In genomic region chr2:130391058-130391871, GRCh38 we compare ENCODE assay signal across 8 cellular contexts. TPM values are rescaled to one million over a fixed set of nuclear protein-coding genes. Genes with fewer than 3 reads are reported as not detected.
A peak's percentile ranks its signal among the peaks of the same experiment; 100 is the strongest.
DNase-seq lines count a peak whose midpoint lies in the region; ATAC-seq and TF ChIP-seq lines count a peak whose summit lies in the region.

No MANE protein-coding gene starts in this region.

- H3K27ac ChIP-seq in thymus (ENCODE audit: low read depth) = peak overlapping the region; percentile 74

- H3K27me3 Mint-ChIP-seq in neural crest cell (ENCODE audit: low read depth) = peaks cover 26% of the 10 kb centered on the region

- peaks cover 42% of the 10 kb centered on the region for H3K4me1 Mint-ChIP-seq in neural crest cell

- TF ChIP-seq EP300 in Ishikawa (IDR thresholded peaks at IDR 0.05; ENCODE audit: borderline replicate concordance) = no peak

- TF ChIP-seq RAD21 in Ishikawa (IDR thresholded peaks at IDR 0.05; ENCODE audit: low read depth) = no peak

- H3K9me3 ChIP-seq in thymus (ENCODE audit: control insufficient read depth) = no peaks in the 10 kb centered on the region

- no peaks in the 10 kb centered on the region for H3K27me3 ChIP-seq in thymus (ENCODE audit: control insufficient read depth, insufficient read depth)

- no peaks in the 10 kb centered on the region for H3K9me3 Mint-ChIP-seq in neural crest cell

- H3K4me3 ChIP-seq in thymus (ENCODE audit: low read length) = peak overlapping the region; percentile 62

- ATAC-seq in GM21737 (IDR thresholded peaks at IDR 0.05; ENCODE audit: unreplicated experiment) = peak; percentile 80

- H3K36me3 ChIP-seq in thymus (ENCODE audit: control insufficient read depth, insufficient read depth) = no peaks in the 10 kb centered on the region

- no peaks in the 10 kb centered on the region for H3K4me1 ChIP-seq in thymus (ENCODE audit: control insufficient read depth, insufficient read depth, low read length)

- H3K27ac Mint-ChIP-seq in neural crest cell (ENCODE audit: unreplicated experiment) = peak overlapping the region; percentile 51

- 5% methylated on average over 59 of the region's 59 CpGs for WGBS in thymus

- H3K4me3 Mint-ChIP-seq in neural crest cell = peak overlapping the region; percentile 84

- DNase-seq in Daoy (ENCODE audit: low read depth) = peak; percentile 84
- peak; percentile 90 for DNase-seq in RPMI8226
- DNase-seq in activated naive CD4-positive, alpha-beta T cell (lab: John Stamatoyannopoulos, UW) = peak; percentile 18 to 43 (median 31)
- DNase-seq in foreskin melanocyte = peak; percentile 45
- peak; percentile 62 for DNase-seq in neural crest cell (ENCODE audit: low read depth, low spot score)

- H3K36me3 Mint-ChIP-seq in neural crest cell (ENCODE audit: low read depth) = no peaks in the 10 kb centered on the region

- no peak for TF ChIP-seq CTCF in neural crest cell (conservative IDR thresholded peaks at IDR 0.05)

TF ChIP-seq in Ishikawa, 13 proteins besides CTCF, POLR2A, EP300 and RAD21:
- TF ChIP-seq, protein P1, sequence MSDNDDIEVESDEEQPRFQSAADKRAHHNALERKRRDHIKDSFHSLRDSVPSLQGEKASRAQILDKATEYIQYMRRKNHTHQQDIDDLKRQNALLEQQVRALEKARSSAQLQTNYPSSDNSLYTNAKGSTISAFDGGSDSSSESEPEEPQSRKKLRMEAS (IDR thresholded peaks at IDR 0.05) = peak; percentile 21
- TF ChIP-seq TEAD4 (IDR thresholded peaks at IDR 0.05) = peak; percentile 16; the same call in 1 of the 2 replicates
- no peak for TF ChIP-seq NFIC (IDR thresholded peaks at IDR 0.05)
- TF ChIP-seq YY1 (IDR thresholded peaks at IDR 0.05; ENCODE audit: low read depth) = no peak
- 0 out of 2 replicates have a peak, but pooled peaks have one; percentile 45 for TF ChIP-seq REST (IDR thresholded peaks at IDR 0.05; ENCODE audit: low read depth)
- no peak for TF ChIP-seq TCF12 (IDR thresholded peaks at IDR 0.05; ENCODE audit: low read depth)
- TF ChIP-seq CREB1 (IDR thresholded peaks at IDR 0.05; ENCODE audit: low read depth) = peak; percentile 48; the same call in 1 of the 2 replicates
- TF ChIP-seq TAF1 (IDR thresholded peaks at IDR 0.05; ENCODE audit: low read depth) = peak; percentile 31; the same call in 1 of the 2 replicates
- TF ChIP-seq EGR1 (IDR thresholded peaks at IDR 0.05) = no peak

RNA-seq across cellular contexts. Expression of gene PTPN18, which starts 35.4 kb away (rescaled TPM):
- 7.1 and 18.0 TPM in 2 replicates for total RNA-seq in Daoy (2014; rRNA removed; shearing (Covaris generic))
- total RNA-seq in neural crest cell = 30.4 and 31.3 TPM in 2 replicates
- 29.3 TPM for polyA plus RNA-seq in thymus

RNA-seq across cellular contexts. Expression of gene IMP4, which starts 48.6 kb away (rescaled TPM):
- 294 and 327 TPM in 2 replicates for total RNA-seq in Daoy (2014; rRNA removed; shearing (Covaris generic))
- total RNA-seq in neural crest cell = 62.1 and 69.1 TPM in 2 replicates
- 47.4 TPM for polyA plus RNA-seq in thymus

Comparison
In these comparisons a context has a peak if more than half of its experiments do, and no peak if none do; other contexts are left out.
1. Peak in every context shown above with its lines: DNase-seq, ATAC-seq, H3K4me3 ChIP-seq and H3K27ac ChIP-seq.
2. DNase-seq: peak in every context shown above with its lines; median percentile 90 in RPMI8226; 84 in Daoy; 62 in neural crest cell; 45 in foreskin melanocyte; 31 in activated naive CD4-positive, alpha-beta T cell.